12 cellular contexts compared by ENCODE assay signal in genomic region chr13:106318941-106319411, GRCh38.
DNase-seq lines count a peak whose midpoint lies in the region; TF ChIP-seq lines count a peak whose summit lies in the region.
"Had no signal": no experiment of that assay in that cellular context is flagged by ENCODE, and none has a peak within 500 bp of the region (broad histone marks: within the 10 kb centered on the region; RNA-seq: fewer than 3 reads in every experiment).

No MANE protein-coding gene starts in this region.

- H3K27ac ChIP-seq in HUES48 (ENCODE audit: low read depth, low read length) (peak overlapping the region; percentile 61), esophagus muscularis mucosa (replicated peaks in 1 of 4) (no peak overlapping the region)
- H3K27ac ChIP-seq: BLaER1 treated with 17β-estradiol and CSF1 and Interleukin-3, amounts not matched to agents 10 nM and 100 nM; Peyer's patch; thoracic aorta had no signal

- H3K9ac ChIP-seq in HUES48 (ENCODE audit: low read depth, low read length), result no peak overlapping the region
- no peak overlapping the region for H3K9ac ChIP-seq in adipocyte (ENCODE audit: low read length)
- H3K9ac ChIP-seq: BLaER1 treated with 17β-estradiol and CSF1 and Interleukin-3, amounts not matched to agents 10 nM and 100 nM had no signal

- H3K27me3 ChIP-seq in HUES48 (ENCODE audit: control insufficient read depth, insufficient read depth, low read length), result no peaks in the 10 kb centered on the region
- no peaks in the 10 kb centered on the region for H3K27me3 ChIP-seq in adipocyte (replicated peaks; ENCODE audit: control insufficient read depth, insufficient read depth, low read length)
- H3K27me3 ChIP-seq in esophagus muscularis mucosa, result no peaks in the 10 kb centered on the region
- H3K27me3 ChIP-seq: BLaER1 treated with 17β-estradiol and CSF1 and Interleukin-3, amounts not matched to agents 10 nM and 100 nM; Peyer's patch had no signal

- peaks cover 15% of the 10 kb centered on the region for H3K9me3 ChIP-seq in HUES48 (ENCODE audit: control insufficient read depth, insufficient read depth, low read length)
- peaks cover 20% of the 10 kb centered on the region for H3K9me3 ChIP-seq in adipocyte (ENCODE audit: control insufficient read depth, low read length)
- peaks cover 0 to 9% (median 8%) of the 10 kb centered on the region in 4 donors for H3K9me3 ChIP-seq in esophagus muscularis mucosa

- intact Hi-C loops in esophagus muscularis mucosa (cut with DNase I), result no loop called here

- no peak for TF ChIP-seq EP300 in esophagus muscularis mucosa (IDR thresholded peaks at IDR 0.05)

- DNase-seq in AG04449 (ENCODE audit: low read depth, low spot score) (peak; percentile 86), adipocyte (ENCODE audit: low read depth) (peak; percentile 89), iPS DF 19.7 (ENCODE audit: low read depth, low spot score) (peak; percentile 47), DMS 273 (lab: John Stamatoyannopoulos, UW; ENCODE audit: unreplicated experiment) (no peak), esophagus muscularis mucosa (ENCODE audit: extremely low spot score) (no peak), NCI-H2171 (lab: John Stamatoyannopoulos, UW) (no peak)
- DNase-seq in central memory CD4-positive, alpha-beta T cell, result no peak
- DNase-seq: Karpas-422, Peyer's patch had no signal

- CTCF ChIA-PET in AG04449 (lab: Yijun Ruan, JAX), result interaction anchor here (1.1 kb wide), 1 partner anchor 173 kb away, joined by 3 read pairs; no protein-coding TSS in a partner anchor

- no peak for TF ChIP-seq POLR2A in esophagus muscularis mucosa (IDR thresholded peaks at IDR 0.05; ENCODE audit: low read depth)

- H3K4me1 ChIP-seq in HUES48 (ENCODE audit: control insufficient read depth, insufficient read depth, low read length) (peaks cover 9% of the 10 kb centered on the region; the same call in 1 of the 2 replicates), adipocyte (ENCODE audit: control insufficient read depth, insufficient read depth, low read length) (no peaks in the 10 kb centered on the region), esophagus muscularis mucosa (no peaks in the 10 kb centered on the region)
- H3K4me1 ChIP-seq: Peyer's patch had no signal

- WGBS in esophagus muscularis mucosa, result 57% methylated on average over 4 of the region's 4 CpGs

- H3K4me3 ChIP-seq in AG04449 (ENCODE audit: low read depth, low read length) (no peak overlapping the region), HUES48 (ENCODE audit: low read depth, low read length) (no peak overlapping the region), adipocyte (ENCODE audit: low read length) (no peak overlapping the region), esophagus muscularis mucosa (no peak overlapping the region)
- H3K4me3 ChIP-seq: BLaER1 treated with 17β-estradiol and CSF1 and Interleukin-3, amounts not matched to agents 10 nM and 100 nM; Peyer's patch; thoracic aorta had no signal

- no peak for TF ChIP-seq CTCF in AG04449 (IDR thresholded peaks at IDR 0.05; ENCODE audit: insufficient read depth, low read length, missing control alignments)
- no peak for TF ChIP-seq CTCF in esophagus muscularis mucosa (IDR thresholded peaks at IDR 0.05)

- POLR2A ChIA-PET in AG04449 (lab: Yijun Ruan, JAX), result interaction anchor here (0.6 kb wide), 1 partner anchor 99 kb away, joined by 3 read pairs; no protein-coding TSS in a partner anchor

- H3K36me3 ChIP-seq in HUES48 (ENCODE audit: control insufficient read depth, insufficient read depth, low read length) (no peaks in the 10 kb centered on the region), adipocyte (ENCODE audit: control insufficient read depth, insufficient read depth, low read length, severe bottlenecking) (no peaks in the 10 kb centered on the region), esophagus muscularis mucosa (no peaks in the 10 kb centered on the region)
- H3K36me3 ChIP-seq: Peyer's patch, thoracic aorta had no signal

Comparison
In these comparisons a context has a peak if more than half of its experiments do, and no peak if none do; other contexts are left out.
1. DNase-seq: peak in AG04449 (single experiment), adipocyte (single experiment) and iPS DF 19.7 (single experiment); none in DMS 273 (single experiment), central memory CD4-positive, alpha-beta T cell (single experiment), esophagus muscularis mucosa (single experiment) and NCI-H2171 (single experiment).